ENCODE assay signal across 23 cellular contexts in genomic region chr9:106866243-106866642, GRCh38. TPM values are rescaled to one million over a fixed set of nuclear protein-coding genes. Genes with fewer than 3 reads are reported as not detected.
DNase-seq lines count a peak whose midpoint lies in the region; ATAC-seq and TF ChIP-seq lines count a peak whose summit lies in the region.
"Had no signal": no experiment of that assay in that cellular context is flagged by ENCODE, and none has a peak within 500 bp of the region (broad histone marks: within the 10 kb centered on the region; RNA-seq: fewer than 3 reads in every experiment).

No MANE protein-coding gene starts in this region.

- H3K9me3 Mint-ChIP-seq in neural progenitor cell: peaks cover 45% of the 10 kb centered on the region
- H3K9me3 Mint-ChIP-seq: activated naive CD4-positive, alpha-beta T cell treated with anti-CD3 and anti-CD28 coated beads, Interleukin-2, amount 50 U/mL, for 24 hours; dendritic cell treated with granulocyte-macrophage colony-stimulating factor and Interleukin-4, amounts not matched to agents 40 ng/mL and 50 ng/mL, for 4 days had no signal

- H4K20me1 ChIP-seq in PC-3 (ENCODE audit: low read length) (no peaks in the 10 kb centered on the region), neural progenitor cell (ENCODE audit: low read depth) (peaks cover 52% of the 10 kb centered on the region)
- H4K20me1 ChIP-seq: BLaER1 treated with 17β-estradiol and CSF1 and Interleukin-3, amounts not matched to agents 10 nM and 100 nM had no signal

- POLR2A ChIA-PET in PC-3 (lab: Charles Lee; ENCODE audit: unreplicated experiment): no interaction called here

- H3K27me3 ChIP-seq in PC-3 (ENCODE audit: low read length) (no peaks in the 10 kb centered on the region), neural progenitor cell (no peaks in the 10 kb centered on the region), vagina (no peaks in the 10 kb centered on the region)
- H3K27me3 ChIP-seq: BLaER1 treated with 17β-estradiol and CSF1 and Interleukin-3, amounts not matched to agents 10 nM and 100 nM had no signal

- no peaks in the 10 kb centered on the region for H3K9me2 ChIP-seq in PC-3 (replicated peaks; ENCODE audit: low read length)

- peaks cover 60% of the 10 kb centered on the region for H3K36me3 Mint-ChIP-seq in neural progenitor cell
- H3K36me3 Mint-ChIP-seq: activated naive CD4-positive, alpha-beta T cell treated with anti-CD3 and anti-CD28 coated beads, Interleukin-2, amount 50 U/mL, for 24 hours had no signal

- TF ChIP-seq CTCF in PC-3 (conservative IDR thresholded peaks at IDR 0.05; ENCODE audit: low read depth, low read length) (no peak), epithelial cell of esophagus (IDR thresholded peaks at IDR 0.05; ENCODE audit: insufficient read depth, low read depth, low read length, missing control alignments) (no peak), neural progenitor cell (IDR thresholded peaks at IDR 0.05) (no peak), vagina (IDR thresholded peaks at IDR 0.05) (no peak)

- H3K36me3 ChIP-seq in PC-3 (ENCODE audit: low read depth, low read length) (0 out of 2 replicates have a peak, but pooled peaks cover 2% of the 10 kb centered on the region), neural progenitor cell (peaks cover 10% of the 10 kb centered on the region), vagina (no peaks in the 10 kb centered on the region)
- H3K36me3 ChIP-seq: BLaER1 treated with 17β-estradiol and CSF1 and Interleukin-3, amounts not matched to agents 10 nM and 100 nM had no signal

- H3F3A ChIP-seq in PC-3 (ENCODE audit: low read length, unreplicated experiment) (no peaks in the 10 kb centered on the region), neural progenitor cell (ENCODE audit: low read depth) (peaks cover 45% of the 10 kb centered on the region)

- H3K4me3 ChIP-seq in PC-3 (ENCODE audit: low read length): peak overlapping the region; percentile 98
- peak overlapping the region; percentile 80 for H3K4me3 ChIP-seq in epithelial cell of esophagus (ENCODE audit: low read length)
- peak overlapping the region; percentile 90 for H3K4me3 ChIP-seq in neural progenitor cell
- H3K4me3 ChIP-seq in vagina: no peak overlapping the region
- H3K4me3 ChIP-seq: BLaER1 treated with 17β-estradiol and CSF1 and Interleukin-3, amounts not matched to agents 10 nM and 100 nM had no signal

- H2AFZ ChIP-seq in PC-3 (ENCODE audit: low read length) (no peak overlapping the region), neural progenitor cell (replicated peaks) (no peak overlapping the region)

- H3K9ac ChIP-seq in PC-3 (ENCODE audit: low read length) (no peak overlapping the region), neural progenitor cell (no peak overlapping the region)
- H3K9ac ChIP-seq: BLaER1 treated with 17β-estradiol and CSF1 and Interleukin-3, amounts not matched to agents 10 nM and 100 nM had no signal

- H3K27ac ChIP-seq in PC-3 (ENCODE audit: low read length): no peak overlapping the region
- H3K27ac ChIP-seq in neural progenitor cell: no peak overlapping the region
- H3K27ac ChIP-seq in vagina: no peak overlapping the region
- H3K27ac ChIP-seq: BLaER1 treated with 17β-estradiol and CSF1 and Interleukin-3, amounts not matched to agents 10 nM and 100 nM had no signal

- BruUV-seq in PC-3 (replicated peaks; lab: Mats Ljungman, UMichigan): no TSS peak

- ATAC-seq in GM18868 (IDR thresholded peaks at IDR 0.05; ENCODE audit: unreplicated experiment) (peak; percentile 50), PC-3 (no peak)
- ATAC-seq: left lobe of liver; naive thymus-derived CD8-positive, alpha-beta T cell; sciatic nerve; stimulated activated naive CD8-positive, alpha-beta T cell treated with anti-CD3 and anti-CD28 coated beads, Interleukin-15, Interleukin-2, amounts not matched to agents 100 U/mL and 50 U/mL, for 24 hours had no signal

- no peaks in the 10 kb centered on the region for H3K9me3 ChIP-seq in PC-3 (ENCODE audit: low read length)
- no peaks in the 10 kb centered on the region for H3K9me3 ChIP-seq in neural progenitor cell (ENCODE audit: low read depth)
- H3K9me3 ChIP-seq in vagina: no peaks in the 10 kb centered on the region

- H3K27me3 Mint-ChIP-seq in neural progenitor cell (ENCODE audit: insufficient read depth, low read depth): peaks cover 14% of the 10 kb centered on the region

- H3K4me1 ChIP-seq in PC-3 (ENCODE audit: insufficient read depth, low read length) (peaks cover 43% of the 10 kb centered on the region), neural progenitor cell (peaks cover 69% of the 10 kb centered on the region), vagina (peaks cover 70% of the 10 kb centered on the region)

- CTCF ChIA-PET in PC-3 (lab: Charles Lee): no interaction called here

- DNase-seq in PC-3: no peak
- no peak for DNase-seq in epithelial cell of esophagus (ENCODE audit: low read depth)
- DNase-seq in neural progenitor cell (ENCODE audit: low spot score): no peak
- no peak for DNase-seq in NCI-H1048 (lab: John Stamatoyannopoulos, UW)
- no peak for DNase-seq in NCI-H1930 (lab: John Stamatoyannopoulos, UW)
- DNase-seq in cerebellar nuclear complex (lab: John Stamatoyannopoulos, UW): no peak
- DNase-seq in vagina (ENCODE audit: extremely low spot score in 2 of 2): no peak
- DNase-seq: activated CD4-positive, alpha-beta T cell treated with anti-CD3 and anti-CD28 coated beads, Interleukin-2, amount 50 U/mL, for 1 hour; caudate nucleus; COR-L47; midbrain; naive thymus-derived CD8-positive, alpha-beta T cell; NCI-H1092; NCI-H187; NCI-H526; posterior cingulate gyrus; stimulated activated naive CD8-positive, alpha-beta T cell treated with anti-CD3 and anti-CD28 coated beads, Interleukin-15, Interleukin-2, amounts not matched to agents 100 U/mL and 50 U/mL, for 24 hours had no signal

- H3K4me2 ChIP-seq in PC-3 (ENCODE audit: low read length) (peak overlapping the region; percentile 82), neural progenitor cell (peak overlapping the region; percentile 96)
- H3K4me2 ChIP-seq: BLaER1 treated with 17β-estradiol and CSF1 and Interleukin-3, amounts not matched to agents 10 nM and 100 nM had no signal

- H3K4me1 Mint-ChIP-seq in neural progenitor cell: peaks cover 21% of the 10 kb centered on the region

- intact Hi-C loops in PC-3 (cut with micrococcal nuclease): loop anchor here (10.0 kb wide), 1 partner anchor 309 kb away; no protein-coding TSS in a partner anchor
- intact Hi-C loops in vagina (cut with DNase I): loop anchor here (10.0 kb wide), 1 partner anchor 419 kb away; the partner anchor contains the start of gene RAD23B

- peak overlapping the region; percentile 52 for H3K4me3 Mint-ChIP-seq in neural progenitor cell
- H3K4me3 Mint-ChIP-seq: activated naive CD4-positive, alpha-beta T cell treated with anti-CD3 and anti-CD28 coated beads, Interleukin-2, amount 50 U/mL, for 24 hours; dendritic cell treated with granulocyte-macrophage colony-stimulating factor and Interleukin-4, amounts not matched to agents 40 ng/mL and 50 ng/mL, for 4 days had no signal

- H3K79me2 ChIP-seq in PC-3 (ENCODE audit: low read length): peaks cover 100% of the 10 kb centered on the region
- H3K79me2 ChIP-seq in neural progenitor cell (ENCODE audit: low read depth): peaks cover 100% of the 10 kb centered on the region

- no peak overlapping the region for H3K27ac Mint-ChIP-seq in neural progenitor cell
- H3K27ac Mint-ChIP-seq: activated naive CD4-positive, alpha-beta T cell treated with anti-CD3 and anti-CD28 coated beads, Interleukin-2, amount 50 U/mL, for 24 hours; dendritic cell treated with granulocyte-macrophage colony-stimulating factor and Interleukin-4, amounts not matched to agents 40 ng/mL and 50 ng/mL, for 4 days; naive thymus-derived CD8-positive, alpha-beta T cell had no signal

- TF ChIP-seq POLR2A in vagina (IDR thresholded peaks at IDR 0.05): no peak

RNA-seq across cellular contexts. Expression of gene ZNF462, which starts 3.3 kb away (rescaled TPM):
- 21.2 and 23.4 TPM in 2 replicates for total RNA-seq in PC-3 (2014; rRNA removed)
- total RNA-seq in neural progenitor cell (ENCODE audit: low replicate concordance): 81.8 and 93.4 TPM in 2 replicates
- total RNA-seq in vagina: 28.5 TPM
- total RNA-seq: naive thymus-derived CD8-positive, alpha-beta T cell had no signal

Comparison
In these comparisons a context has a peak if more than half of its experiments do, and no peak if none do; other contexts are left out.
1. H3K4me3 ChIP-seq: peak in PC-3 (single experiment), epithelial cell of esophagus (single experiment) and neural progenitor cell (single experiment); none in vagina (0 of 2).